15 cellular contexts compared by ENCODE assay signal in genomic region chr16:3574195-3574594, GRCh38. TPM values are rescaled to one million over a fixed set of nuclear protein-coding genes. Genes with fewer than 3 reads are reported as not detected.
"Had no signal": no experiment of that assay in that cellular context is flagged by ENCODE, and none has a peak within 500 bp of the region (broad histone marks: within the 10 kb centered on the region; RNA-seq: fewer than 3 reads in every experiment).

No MANE protein-coding gene starts in this region.

- H3K27me3 Mint-ChIP-seq: stimulated activated memory B cell treated with anti-CD40 and anti-IgM and Interleukin-4, amounts not matched to agents 10 μg/mL and 1 μg/mL and 100 μg/mL, for 72 hours had no signal

- H3K4me3 ChIP-seq: hepatocyte, SJCRH30, transverse colon had no signal

- H3K4me1 ChIP-seq: transverse colon had no signal

- ATAC-seq: right cardiac atrium; stimulated activated memory B cell treated with anti-CD40 and anti-IgM and Interleukin-4, amounts not matched to agents 10 μg/mL and 1 μg/mL and 100 μg/mL, for 72 hours had no signal

- H3K4me3 Mint-ChIP-seq: brain; endodermal cell; stimulated activated memory B cell treated with anti-CD40 and anti-IgM and Interleukin-4, amounts not matched to agents 10 μg/mL and 1 μg/mL and 100 μg/mL, for 72 hours had no signal

- H3K27me3 ChIP-seq: hepatocyte, SJCRH30 had no signal

- H3K27ac Mint-ChIP-seq: brain; endodermal cell; stimulated activated memory B cell treated with anti-CD40 and anti-IgM and Interleukin-4, amounts not matched to agents 10 μg/mL and 1 μg/mL and 100 μg/mL, for 72 hours had no signal

- H3K4me1 Mint-ChIP-seq: brain, endodermal cell had no signal

- H3K9me3 ChIP-seq: neutrophil had no signal

- DNase-seq: activated naive CD4-positive, alpha-beta T cell; activated T-cell treated with anti-CD3 and anti-CD28 coated beads, Interleukin-2, amount 50 U/mL, for 1 hour; amniotic stem cell; endodermal cell; right cardiac atrium; SJCRH30; small intestine; SW 1271; transverse colon had no signal

- H3K27ac ChIP-seq: hepatocyte, neutrophil, SJCRH30, transverse colon, VCaP had no signal

- H3K36me3 ChIP-seq: neutrophil, SJCRH30, transverse colon had no signal

RNA-seq across cellular contexts. Expression of gene NLRC3, which starts 3.0 kb away (rescaled TPM):
- total RNA-seq: myocyte had no signal
